ENCODE assay signal across 18 cellular contexts in genomic region chr11:65788801-65789200, GRCh38. TPM values are rescaled to one million over a fixed set of nuclear protein-coding genes. Genes with fewer than 3 reads are reported as not detected.
DNase-seq lines count a peak whose midpoint lies in the region; ATAC-seq and TF ChIP-seq lines count a peak whose summit lies in the region.
"Had no signal": no experiment of that assay in that cellular context is flagged by ENCODE, and none has a peak within 500 bp of the region (broad histone marks: within the 10 kb centered on the region; RNA-seq: fewer than 3 reads in every experiment).

No MANE protein-coding gene starts in this region.

- ATAC-seq in omental fat pad (ENCODE audit: low FRiP score) (no peak), GM19467 (IDR thresholded peaks at IDR 0.05; ENCODE audit: unreplicated experiment) (no peak)

- peaks cover 10% of the 10 kb centered on the region for H4K20me1 ChIP-seq in neural progenitor cell (ENCODE audit: low read depth)

- DNase-seq in esophagus squamous epithelium (lab: John Stamatoyannopoulos, UW), result no peak
- DNase-seq in neural progenitor cell (ENCODE audit: low spot score), result no peak
- DNase-seq in omental fat pad (ENCODE audit: low spot score), result no peak
- no peak for DNase-seq in HuH-7 (ENCODE audit: low spot score)
- DNase-seq in T-helper 1 cell, result no peak
- DNase-seq: activated CD4-positive, alpha-beta memory T cell treated with anti-CD3 and anti-CD28 coated beads, Interleukin-2, amount 10 ng/mL, durations not matched to agents 7 days and 5 days; amygdala; DMS 273 treated with DMSO at 0.1 percent for 48 hours; NCI-H1048; NCI-H2227 treated with DMSO at 0.1 percent for 48 hours; stimulated activated CD4-positive, alpha-beta T cell treated with anti-CD3 and anti-CD28 coated beads, Interleukin-1b, Interleukin-23, amount 100 ng/mL, for 48 hours had no signal

- H3K27me3 ChIP-seq in HUES64 (ENCODE audit: insufficient read depth, low read length) (peaks cover 59% of the 10 kb centered on the region), esophagus squamous epithelium (peaks cover 0 to 54% (median 9%) of the 10 kb centered on the region in 4 donors), neural progenitor cell (peaks cover 76% of the 10 kb centered on the region)

- H3K9ac ChIP-seq in HUES64 (ENCODE audit: low read depth, low read length), result no peak overlapping the region
- no peak overlapping the region for H3K9ac ChIP-seq in neural progenitor cell

- intact Hi-C loops in esophagus squamous epithelium (cut with DNase I), result no loop called here

- WGBS in HUES64, result 74% methylated on average over 6 of the region's 6 CpGs
- WGBS in esophagus squamous epithelium, 2 donors, result 75 to 84% methylated on average over 6 of the region's 6 CpGs

- no peaks in the 10 kb centered on the region for H3K36me3 Mint-ChIP-seq in neural progenitor cell

- peaks cover 10% of the 10 kb centered on the region for H3K4me1 Mint-ChIP-seq in neural progenitor cell

- H3K27ac Mint-ChIP-seq in neural progenitor cell, result no peak overlapping the region
- H3K27ac Mint-ChIP-seq: activated CD4-positive, alpha-beta memory T cell treated with anti-CD3 and anti-CD28 coated beads, Interleukin-2, amount 10 ng/mL, durations not matched to agents 7 days and 5 days had no signal

- H3K27me3 Mint-ChIP-seq in neural progenitor cell (ENCODE audit: insufficient read depth, low read depth), result peaks cover 50% of the 10 kb centered on the region

- no peaks in the 10 kb centered on the region for H3K9me3 Mint-ChIP-seq in neural progenitor cell
- H3K9me3 Mint-ChIP-seq: activated CD4-positive, alpha-beta memory T cell treated with anti-CD3 and anti-CD28 coated beads, Interleukin-2, amount 10 ng/mL, durations not matched to agents 7 days and 5 days; IgD-negative memory B cell had no signal

- H2AFZ ChIP-seq in neural progenitor cell (replicated peaks), result no peak overlapping the region

- H3K36me3 ChIP-seq in HUES64 (ENCODE audit: insufficient read depth, low read length) (no peaks in the 10 kb centered on the region), esophagus squamous epithelium (peaks cover 0 to under 1% (median 0%) of the 10 kb centered on the region in 3 donors), neural progenitor cell (no peaks in the 10 kb centered on the region)

- H3K4me2 ChIP-seq in neural progenitor cell, result no peak overlapping the region

- peaks cover 21% of the 10 kb centered on the region for H3K4me1 ChIP-seq in HUES64 (ENCODE audit: insufficient read depth, low read length)
- peaks cover 57 to 100% (median 64%) of the 10 kb centered on the region in 3 donors for H3K4me1 ChIP-seq in esophagus squamous epithelium
- peaks cover 15% of the 10 kb centered on the region for H3K4me1 ChIP-seq in neural progenitor cell

- TF ChIP-seq CTCF in C4-2B (conservative IDR thresholded peaks at IDR 0.05) (no peak), esophagus squamous epithelium (IDR thresholded peaks at IDR 0.05) (no peak), neural progenitor cell (IDR thresholded peaks at IDR 0.05) (no peak), omental fat pad (IDR thresholded peaks at IDR 0.05) (no peak)

- no peaks in the 10 kb centered on the region for H3K79me2 ChIP-seq in neural progenitor cell (ENCODE audit: low read depth)

- H3K4me3 Mint-ChIP-seq in neural progenitor cell, result peak overlapping the region; percentile 57
- H3K4me3 Mint-ChIP-seq: activated CD4-positive, alpha-beta memory T cell treated with anti-CD3 and anti-CD28 coated beads, Interleukin-2, amount 10 ng/mL, durations not matched to agents 7 days and 5 days had no signal

- peak overlapping the region; percentile 56; the same call in 1 of the 2 replicates for H3K4me3 ChIP-seq in HUES64 (ENCODE audit: low read length)
- H3K4me3 ChIP-seq in esophagus squamous epithelium, result peak overlapping the region; percentile 53 to 71 (median 68)
- H3K4me3 ChIP-seq in neural progenitor cell, result no peak overlapping the region

- H3K9me3 ChIP-seq in HUES64 (ENCODE audit: insufficient read depth, low read depth, low read length) (no peaks in the 10 kb centered on the region), esophagus squamous epithelium (no peaks in the 10 kb centered on the region), neural progenitor cell (ENCODE audit: low read depth) (no peaks in the 10 kb centered on the region)

- H3F3A ChIP-seq in neural progenitor cell (ENCODE audit: low read depth), result peaks cover 3% of the 10 kb centered on the region

- TF ChIP-seq POLR2A in esophagus squamous epithelium (IDR thresholded peaks at IDR 0.05), result no peak

- H3K27ac ChIP-seq in C4-2B, result peak overlapping the region; percentile 85
- H3K27ac ChIP-seq in HUES64 (ENCODE audit: low read depth, low read length), result no peak overlapping the region
- H3K27ac ChIP-seq in esophagus squamous epithelium, result peak overlapping the region in 3 of 4 donors; percentile 89 to 91 (median 89)
- no peak overlapping the region for H3K27ac ChIP-seq in neural progenitor cell

RNA-seq across cellular contexts. Expression of gene OVOL1, which starts 1.9 kb away (rescaled TPM):
- polyA plus RNA-seq in HUES64 (2013, experiment 1 of 2), result 1.2 TPM
- 1.2 TPM for polyA plus RNA-seq in HUES64 (2013, experiment 2 of 2)
- total RNA-seq in esophagus squamous epithelium (10 to 100 TPM; 26.5 to 90.9 (median 55.3) TPM), neural progenitor cell (ENCODE audit: low replicate concordance) (0.12 TPM in 1 of 2 replicates, not detected in the other), omental fat pad (not detected)
- total RNA-seq: activated CD4-positive, alpha-beta memory T cell treated with anti-CD3 and anti-CD28 coated beads, Interleukin-2, amount 10 ng/mL, durations not matched to agents 7 days and 5 days; H4; myocyte; SK-MEL-5 had no signal
- polyA plus RNA-seq: IgD-negative memory B cell had no signal

RNA-seq across cellular contexts. Expression of gene AP5B1, which starts 8.0 kb away (rescaled TPM):
- polyA plus RNA-seq in HUES64 (2013, experiment 1 of 2), result 3.3 TPM
- 5.6 TPM for polyA plus RNA-seq in HUES64 (2013, experiment 2 of 2)
- total RNA-seq in esophagus squamous epithelium (10 to 100 TPM; 16.4 to 38.5 (median 23.3) TPM), neural progenitor cell (ENCODE audit: low replicate concordance) (3.6 and 13.8 TPM in 2 replicates), omental fat pad (10 to 100 TPM; 15.4 to 32.8 (median 30.9) TPM)

RNA-seq across cellular contexts. Expression of gene SNX32, which starts 45.0 kb away (rescaled TPM):
- 1.00 TPM for polyA plus RNA-seq in HUES64 (2013, experiment 1 of 2)
- polyA plus RNA-seq in HUES64 (2013, experiment 2 of 2), result 1.7 TPM
- under 1 TPM in 1 of 4 donors, not detected in 3; 0.38 TPM for total RNA-seq in esophagus squamous epithelium
- total RNA-seq in neural progenitor cell (ENCODE audit: low replicate concordance), result 1.4 and 3.0 TPM in 2 replicates
- 1 to 10 TPM in 2 of 4 donors, under 1 TPM in 2; 0.79 to 1.6 (median 1.1) TPM for total RNA-seq in omental fat pad
- total RNA-seq: H4 had no signal

Comparison
In these comparisons a context has a peak if more than half of its experiments do, and no peak if none do; other contexts are left out.
1. H3K27ac ChIP-seq: peak in C4-2B (single experiment) and esophagus squamous epithelium (3 of 4); none in HUES64 (single experiment) and neural progenitor cell (single experiment).
2. RNA of gene OVOL1, which starts 1.9 kb away (total RNA-seq): 26.5 to 90.9 TPM in esophagus squamous epithelium; 0.12 TPM in neural progenitor cell and not detected in omental fat pad; every median in the first group is over 10 times any median in the second.